9 cellular contexts compared by ENCODE assay signal in the genomic region with DNA sequence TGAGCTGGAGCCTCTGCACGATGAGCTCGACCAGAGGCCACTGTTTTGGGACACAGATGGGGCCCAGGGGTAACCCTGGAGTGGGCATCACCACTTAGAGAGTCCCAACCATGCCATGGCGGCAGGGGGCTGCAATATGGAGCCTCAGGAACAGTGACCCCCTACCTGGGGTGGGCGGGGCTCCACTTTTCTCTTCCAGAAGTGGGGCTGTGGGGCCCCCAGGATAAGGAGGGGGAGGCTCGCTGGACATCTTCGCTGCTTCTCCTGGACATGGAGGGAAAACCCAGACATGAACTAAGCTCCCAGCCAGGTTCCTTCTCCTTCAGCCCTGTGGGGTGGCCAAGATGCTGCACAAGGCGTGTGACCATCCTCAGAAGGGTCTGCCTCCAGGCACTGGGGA. TPM values are rescaled to one million over a fixed set of nuclear protein-coding genes. Genes with fewer than 3 reads are reported as not detected.
DNase-seq lines count a peak whose midpoint lies in the region; ATAC-seq and TF ChIP-seq lines count a peak whose summit lies in the region.
"Had no signal": no experiment of that assay in that cellular context is flagged by ENCODE, and none has a peak within 500 bp of the region (broad histone marks: within the 10 kb centered on the region; RNA-seq: fewer than 3 reads in every experiment).

No MANE protein-coding gene starts in this region.

- H3K9ac ChIP-seq in neural progenitor cell = peak overlapping the region; percentile 37

- DNase-seq in H7 = peak; percentile 36
- no peak for DNase-seq in activated naive CD8-positive, alpha-beta T cell treated with anti-CD3 and anti-CD28 coated beads for 36 hours
- DNase-seq in neural progenitor cell (ENCODE audit: low spot score) = no peak
- no peak for DNase-seq in anterior cingulate cortex (lab: John Stamatoyannopoulos, UW)
- DNase-seq in NCI-H524 treated with DMSO at 0.1 percent for 48 hours (lab: John Stamatoyannopoulos, UW) = no peak
- DNase-seq: activated B cell treated with CpG ODN at 0.5 μM for 24 hours, kidney, NCI-H2171 had no signal

- peak overlapping the region; percentile 91 for H3K27ac Mint-ChIP-seq in activated naive CD8-positive, alpha-beta T cell treated with anti-CD3 and anti-CD28 coated beads for 36 hours
- H3K27ac Mint-ChIP-seq in neural progenitor cell = no peak overlapping the region

- ATAC-seq in GM18517 (IDR thresholded peaks at IDR 0.05; ENCODE audit: unreplicated experiment) = no peak

- H3K4me3 Mint-ChIP-seq in activated naive CD8-positive, alpha-beta T cell treated with anti-CD3 and anti-CD28 coated beads for 36 hours = no peak overlapping the region
- no peak overlapping the region for H3K4me3 Mint-ChIP-seq in neural progenitor cell
- H3K4me3 Mint-ChIP-seq: activated B cell treated with CpG ODN at 0.5 μM for 24 hours had no signal

- peaks cover 27% of the 10 kb centered on the region for H4K20me1 ChIP-seq in neural progenitor cell (ENCODE audit: low read depth)

- peaks cover 30% of the 10 kb centered on the region for H3K36me3 Mint-ChIP-seq in activated naive CD8-positive, alpha-beta T cell treated with anti-CD3 and anti-CD28 coated beads for 36 hours
- H3K36me3 Mint-ChIP-seq in neural progenitor cell = peaks cover 9% of the 10 kb centered on the region

- H3K27me3 ChIP-seq in H7 (ENCODE audit: control insufficient read depth, insufficient read depth, low read length) (no peaks in the 10 kb centered on the region), neural progenitor cell (no peaks in the 10 kb centered on the region)

- H3K4me1 Mint-ChIP-seq in activated naive CD8-positive, alpha-beta T cell treated with anti-CD3 and anti-CD28 coated beads for 36 hours = peaks cover 29% of the 10 kb centered on the region
- H3K4me1 Mint-ChIP-seq in neural progenitor cell = peaks cover 11% of the 10 kb centered on the region

- H3K36me3 ChIP-seq in H7 (replicated peaks; ENCODE audit: control insufficient read depth, insufficient read depth, low read length) = peaks cover 15% of the 10 kb centered on the region
- H3K36me3 ChIP-seq in neural progenitor cell = no peaks in the 10 kb centered on the region

- no peak overlapping the region for H3K4me2 ChIP-seq in neural progenitor cell

- H2AFZ ChIP-seq in neural progenitor cell (replicated peaks) = no peak overlapping the region

- no peak overlapping the region for H3K4me3 ChIP-seq in H7 (ENCODE audit: insufficient read depth, low read depth, low read length)
- no peak overlapping the region for H3K4me3 ChIP-seq in neural progenitor cell

- peaks cover 17% of the 10 kb centered on the region for H3F3A ChIP-seq in neural progenitor cell (ENCODE audit: low read depth)

- no peak overlapping the region for H3K27ac ChIP-seq in neural progenitor cell

- H3K79me2 ChIP-seq in neural progenitor cell (ENCODE audit: low read depth) = peaks cover 24% of the 10 kb centered on the region

- TF ChIP-seq CTCF in neural progenitor cell (IDR thresholded peaks at IDR 0.05) = no peak

- H3K27me3 Mint-ChIP-seq in activated naive CD8-positive, alpha-beta T cell treated with anti-CD3 and anti-CD28 coated beads for 36 hours = no peaks in the 10 kb centered on the region
- peaks cover 2% of the 10 kb centered on the region for H3K27me3 Mint-ChIP-seq in neural progenitor cell (ENCODE audit: insufficient read depth, low read depth)
- H3K27me3 Mint-ChIP-seq: activated B cell treated with CpG ODN at 0.5 μM for 24 hours had no signal

- no peaks in the 10 kb centered on the region for H3K9me3 Mint-ChIP-seq in activated naive CD8-positive, alpha-beta T cell treated with anti-CD3 and anti-CD28 coated beads for 36 hours
- H3K9me3 Mint-ChIP-seq in neural progenitor cell = no peaks in the 10 kb centered on the region
- H3K9me3 Mint-ChIP-seq: activated B cell treated with CpG ODN at 0.5 μM for 24 hours had no signal

- no peaks in the 10 kb centered on the region for H3K4me1 ChIP-seq in neural progenitor cell

- H3K9me3 ChIP-seq in neural progenitor cell (ENCODE audit: low read depth) = no peaks in the 10 kb centered on the region

RNA-seq across cellular contexts. Expression of a gene that starts 24.7 kb away (rescaled TPM):
- 32.1 and 36.0 TPM in 2 replicates for total RNA-seq in H7 (2014; rRNA removed; shearing (Covaris generic))
- total RNA-seq in activated naive CD8-positive, alpha-beta T cell treated with anti-CD3 and anti-CD28 coated beads for 36 hours = 10 to 100 TPM; 33.0 to 33.3 TPM
- 13.1 and 32.6 TPM in 2 replicates for total RNA-seq in neural progenitor cell (ENCODE audit: low replicate concordance)

RNA-seq across cellular contexts. Expression of a gene that starts 37.7 kb away (rescaled TPM):
- 44.9 and 54.1 TPM in 2 replicates for total RNA-seq in H7 (2014; rRNA removed; shearing (Covaris generic))
- 10 to 100 TPM; 84.4 to 88.4 TPM for total RNA-seq in activated naive CD8-positive, alpha-beta T cell treated with anti-CD3 and anti-CD28 coated beads for 36 hours
- total RNA-seq in neural progenitor cell (ENCODE audit: low replicate concordance) = 11.5 and 20.3 TPM in 2 replicates

RNA-seq across cellular contexts. Expression of a gene that starts 39.5 kb away (rescaled TPM):
- 85.4 and 102 TPM in 2 replicates for total RNA-seq in H7 (2014; rRNA removed; shearing (Covaris generic))
- 10 to 100 TPM; 62.5 to 64.4 TPM for total RNA-seq in activated naive CD8-positive, alpha-beta T cell treated with anti-CD3 and anti-CD28 coated beads for 36 hours
- total RNA-seq in neural progenitor cell (ENCODE audit: low replicate concordance) = 47.1 and 69.1 TPM in 2 replicates

RNA-seq across cellular contexts. Expression of a gene that starts 42.3 kb away (rescaled TPM):
- total RNA-seq in H7 (2014; rRNA removed; shearing (Covaris generic)) = 0.38 and 0.41 TPM in 2 replicates
- under 1 TPM; 0.08 to 0.20 TPM for total RNA-seq in activated naive CD8-positive, alpha-beta T cell treated with anti-CD3 and anti-CD28 coated beads for 36 hours
- 0.11 and 0.99 TPM in 2 replicates for total RNA-seq in neural progenitor cell (ENCODE audit: low replicate concordance)
